Comparison of ENCODE assay signal across 15 cellular contexts in genomic region chr3:64358176-64358575, GRCh38.
A peak's percentile ranks its signal among the peaks of the same experiment; 100 is the strongest.
DNase-seq lines count a peak whose midpoint lies in the region; ATAC-seq and TF ChIP-seq lines count a peak whose summit lies in the region.
"Had no signal": no experiment of that assay in that cellular context is flagged by ENCODE, and none has a peak within 500 bp of the region (broad histone marks: within the 10 kb centered on the region; RNA-seq: fewer than 3 reads in every experiment).

No MANE protein-coding gene starts in this region.

- WGBS in right cardiac atrium: 57% methylated on average over 4 of the region's 4 CpGs
- 45 to 56% (median 50%) methylated on average over 4 of the region's 4 CpGs for WGBS in heart left ventricle, 4 donors
- no CpG with 5 or more reads among the region's 4 CpGs for WGBS in mesendoderm (ENCODE audit: extremely low coverage, insufficient coverage, low lambda C conversion rate)
- 68% methylated on average over 4 of the region's 4 CpGs for WGBS in suprapubic skin

- H3K4me2 ChIP-seq in mesendoderm (ENCODE audit: low read length): no peak overlapping the region
- H3K4me2 ChIP-seq: A549, GM23338 had no signal

- DNase-seq in right cardiac atrium: no peak
- DNase-seq in heart left ventricle: no peak
- DNase-seq in chondrocyte (ENCODE audit: low spot score): no peak
- peak; percentile 50 for DNase-seq in mesendoderm
- no peak for DNase-seq in activated CD4-positive, CD25-positive, alpha-beta regulatory T cell (lab: John Stamatoyannopoulos, UW)
- DNase-seq in suprapubic skin (ENCODE audit: low spot score in 2 of 2): no peak
- DNase-seq: AML-193; Caco-2; CD4-positive, alpha-beta T cell; HCEC 1CT had no signal

- H3K18ac ChIP-seq in mesendoderm (ENCODE audit: low read length): no peak overlapping the region

- H3K36me3 Mint-ChIP-seq in chondrocyte (ENCODE audit: low read depth): no peaks in the 10 kb centered on the region

- intact Hi-C loops in right cardiac atrium (cut with DNase I): no loop called here
- intact Hi-C loops in heart left ventricle (cut with DNase I): loop anchor here in 1 of 10 donors (5.0 kb wide), 1 partner anchor 91 kb away; no protein-coding TSS in a partner anchor

- no peak overlapping the region for H3K56ac ChIP-seq in mesendoderm (ENCODE audit: low read length)

- no peak overlapping the region for H4K5ac ChIP-seq in mesendoderm (ENCODE audit: low read length)

- no peak overlapping the region for H2BK15ac ChIP-seq in mesendoderm (replicated peaks; ENCODE audit: low read depth)

- H3K4me3 ChIP-seq in right cardiac atrium (ENCODE audit: low read length): no peak overlapping the region
- no peak overlapping the region for H3K4me3 ChIP-seq in heart left ventricle
- H3K4me3 ChIP-seq in mesendoderm (ENCODE audit: low read length): no peak overlapping the region
- H3K4me3 ChIP-seq in suprapubic skin: no peak overlapping the region
- H3K4me3 ChIP-seq: A549, GM23338 had no signal

- no peak overlapping the region for H2BK120ac ChIP-seq in mesendoderm (ENCODE audit: low read depth, low read length)

- H3K36me3 ChIP-seq in heart left ventricle (no peaks in the 10 kb centered on the region), mesendoderm (ENCODE audit: control insufficient read depth, insufficient read depth, low read length) (no peaks in the 10 kb centered on the region), suprapubic skin (no peaks in the 10 kb centered on the region)

- H3K79me1 ChIP-seq in mesendoderm (ENCODE audit: low read length): no peaks in the 10 kb centered on the region

- H3K9ac ChIP-seq in mesendoderm (ENCODE audit: low read length): no peak overlapping the region

- peak overlapping the region; percentile 12 for H3K27ac Mint-ChIP-seq in chondrocyte (ENCODE audit: unreplicated experiment)
- H3K27ac Mint-ChIP-seq: CD4-positive, alpha-beta T cell; GM23338 had no signal

- no peak for ATAC-seq in right cardiac atrium
- ATAC-seq in heart left ventricle: no peak
- no peak for ATAC-seq in GM18502 (IDR thresholded peaks at IDR 0.05; ENCODE audit: poor library complexity, unreplicated experiment)
- ATAC-seq: A549, GM23338 had no signal

- no peak for TF ChIP-seq CTCF in heart left ventricle (IDR thresholded peaks at IDR 0.05)
- TF ChIP-seq CTCF in chondrocyte (IDR thresholded peaks at IDR 0.05): no peak
- no peak for TF ChIP-seq CTCF in suprapubic skin (IDR thresholded peaks at IDR 0.05)

- no peaks in the 10 kb centered on the region for H3K27me3 Mint-ChIP-seq in chondrocyte (ENCODE audit: low read depth)

- H2AK5ac ChIP-seq in mesendoderm (ENCODE audit: low read length): no peak overlapping the region

- no peak overlapping the region for H3K4ac ChIP-seq in mesendoderm (ENCODE audit: low read depth, low read length)

- H3K9me3 ChIP-seq in right cardiac atrium (ENCODE audit: control insufficient read depth, low read length) (no peaks in the 10 kb centered on the region), heart left ventricle (no peaks in the 10 kb centered on the region), suprapubic skin (no peaks in the 10 kb centered on the region)
- H3K9me3 ChIP-seq: A549, Caco-2 had no signal

- H2BK5ac ChIP-seq in mesendoderm (ENCODE audit: low read length): no peak overlapping the region

- H3K4me1 ChIP-seq in right cardiac atrium (ENCODE audit: control insufficient read depth, insufficient read depth, low read length): peaks cover 5% of the 10 kb centered on the region
- peaks cover 0 to 17% (median 8%) of the 10 kb centered on the region in 12 donors for H3K4me1 ChIP-seq in heart left ventricle
- peaks cover 10% of the 10 kb centered on the region for H3K4me1 ChIP-seq in mesendoderm (ENCODE audit: control insufficient read depth, low read depth, low read length)
- H3K4me1 ChIP-seq in suprapubic skin: peaks cover 11% of the 10 kb centered on the region

- no peaks in the 10 kb centered on the region for H3K9me3 Mint-ChIP-seq in chondrocyte (ENCODE audit: low read depth)
- H3K9me3 Mint-ChIP-seq: CD4-positive, alpha-beta T cell; GM23338 had no signal

- H3K4me1 Mint-ChIP-seq in chondrocyte (ENCODE audit: low read depth): peaks cover 42% of the 10 kb centered on the region

- H3K79me2 ChIP-seq in mesendoderm (ENCODE audit: control insufficient read depth, insufficient read depth, low read length): no peaks in the 10 kb centered on the region

- TF ChIP-seq POLR2A in heart left ventricle (IDR thresholded peaks at IDR 0.05) (no peak), suprapubic skin (IDR thresholded peaks at IDR 0.05) (no peak)

- H3K4me3 Mint-ChIP-seq in chondrocyte (ENCODE audit: unreplicated experiment): no peak overlapping the region
- H3K4me3 Mint-ChIP-seq: CD4-positive, alpha-beta T cell; GM23338 had no signal

- H3K27me3 ChIP-seq in right cardiac atrium (ENCODE audit: control insufficient read depth, insufficient read depth) (no peaks in the 10 kb centered on the region), heart left ventricle (no peaks in the 10 kb centered on the region), mesendoderm (ENCODE audit: insufficient read depth, low read length, poor library complexity) (no peaks in the 10 kb centered on the region), suprapubic skin (no peaks in the 10 kb centered on the region)

- TF ChIP-seq EP300 in suprapubic skin (IDR thresholded peaks at IDR 0.05): no peak

- no peak overlapping the region for H3K23ac ChIP-seq in mesendoderm (ENCODE audit: low read length)

- peak overlapping the region; percentile 15 for H3K27ac ChIP-seq in right cardiac atrium (ENCODE audit: low read length)
- H3K27ac ChIP-seq in heart left ventricle: no peak overlapping the region
- no peak overlapping the region for H3K27ac ChIP-seq in mesendoderm (ENCODE audit: low read depth, low read length)
- H3K27ac ChIP-seq in suprapubic skin: no peak overlapping the region
- H3K27ac ChIP-seq: 22Rv1, A549, C4-2B had no signal

- no peak overlapping the region for H4K8ac ChIP-seq in mesendoderm (ENCODE audit: low read depth, low read length)
